ENCODE assay signal across 15 cellular contexts in the genomic region with DNA sequence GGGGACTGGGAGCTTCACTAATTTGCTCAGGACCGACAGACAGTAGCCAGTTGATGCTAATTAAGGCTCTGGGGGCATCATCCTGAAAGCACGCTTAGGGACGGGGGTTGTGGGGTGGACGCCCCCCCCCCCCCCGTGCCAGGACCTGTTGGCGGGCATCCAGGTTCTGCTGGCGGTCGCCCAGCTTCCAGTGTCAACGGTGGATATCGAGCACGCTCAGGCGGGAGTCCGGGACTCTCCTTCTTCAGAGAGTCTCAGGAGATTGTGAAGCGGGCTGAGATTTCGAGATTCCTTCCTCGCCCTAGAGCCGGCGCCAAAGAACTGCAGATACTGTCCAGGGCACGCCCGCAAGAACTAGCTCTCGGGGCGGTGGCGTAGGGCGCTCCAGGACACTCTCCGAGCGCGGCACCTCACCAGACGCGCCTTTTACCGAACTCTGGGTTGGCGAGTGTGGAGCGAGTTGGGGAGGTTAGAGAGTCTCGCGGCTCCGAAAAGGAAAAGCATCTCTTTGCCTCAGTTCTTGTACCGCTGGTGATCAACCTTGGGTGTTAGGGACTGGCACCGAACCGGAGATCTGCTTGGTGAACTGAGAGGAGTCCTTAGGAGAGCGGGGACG. TPM values are rescaled to one million over a fixed set of nuclear protein-coding genes. Genes with fewer than 3 reads are reported as not detected.
DNase-seq lines count a peak whose midpoint lies in the region; ATAC-seq and TF ChIP-seq lines count a peak whose summit lies in the region.
"Had no signal": no experiment of that assay in that cellular context is flagged by ENCODE, and none has a peak within 500 bp of the region (broad histone marks: within the 10 kb centered on the region; RNA-seq: fewer than 3 reads in every experiment).

No MANE protein-coding gene starts in this region.

- H3K9me3 Mint-ChIP-seq in activated T-helper 2 cell treated with anti-CD3 and anti-CD28 coated beads, Interferon-gamma antibody, Interleukin-2, Interleukin-4, amounts not matched to agents 10 μg/mL and 5 μg/mL and 100 μg/mL, durations not matched to agents 14 hours and 24 hours and 36 hours: no peaks in the 10 kb centered on the region
- H3K9me3 Mint-ChIP-seq: CD8-positive, alpha-beta T cell had no signal

- WGBS in mesendoderm (ENCODE audit: extremely low coverage, insufficient coverage, low lambda C conversion rate): no CpG with 5 or more reads among the region's 40 CpGs

- H3K4ac ChIP-seq in mesendoderm (ENCODE audit: low read depth, low read length): no peak overlapping the region

- H3K4me3 ChIP-seq in ACC112 (ENCODE audit: low read depth, low read length) (peak overlapping the region; percentile 27; the same call in 1 of the 2 replicates), mesendoderm (ENCODE audit: low read length) (peak overlapping the region; percentile 17), ascending aorta (no peak overlapping the region)
- H3K4me3 ChIP-seq: thyroid gland had no signal

- H2BK120ac ChIP-seq in mesendoderm (ENCODE audit: low read depth, low read length): no peak overlapping the region

- H3K4me1 ChIP-seq in ACC112 (ENCODE audit: control insufficient read depth, insufficient read depth, low read length, unreplicated experiment): no peaks in the 10 kb centered on the region
- peaks cover 3% of the 10 kb centered on the region for H3K4me1 ChIP-seq in mesendoderm (ENCODE audit: control insufficient read depth, low read depth, low read length)
- peaks cover 0 to 2% of the 10 kb centered on the region in 2 donors for H3K4me1 ChIP-seq in ascending aorta

- peaks cover 16% of the 10 kb centered on the region for H3K4me1 Mint-ChIP-seq in activated T-helper 2 cell treated with anti-CD3 and anti-CD28 coated beads, Interferon-gamma antibody, Interleukin-2, Interleukin-4, amounts not matched to agents 10 μg/mL and 5 μg/mL and 100 μg/mL, durations not matched to agents 14 hours and 24 hours and 36 hours (ENCODE audit: low read depth)

- H3K36me3 ChIP-seq in ACC112 (ENCODE audit: insufficient read depth, low read length) (no peaks in the 10 kb centered on the region), mesendoderm (ENCODE audit: control insufficient read depth, insufficient read depth, low read length) (no peaks in the 10 kb centered on the region), ascending aorta (no peaks in the 10 kb centered on the region)
- H3K36me3 ChIP-seq: thyroid gland had no signal

- peaks cover 85% of the 10 kb centered on the region for H3K27me3 Mint-ChIP-seq in activated T-helper 2 cell treated with anti-CD3 and anti-CD28 coated beads, Interferon-gamma antibody, Interleukin-2, Interleukin-4, amounts not matched to agents 10 μg/mL and 5 μg/mL and 100 μg/mL, durations not matched to agents 14 hours and 24 hours and 36 hours (ENCODE audit: low read depth)

- H4K8ac ChIP-seq in mesendoderm (ENCODE audit: low read depth, low read length): no peak overlapping the region

- ATAC-seq in GM21447 (IDR thresholded peaks at IDR 0.05; ENCODE audit: unreplicated experiment): no peak
- no peak for ATAC-seq in HG03039 (IDR thresholded peaks at IDR 0.05; ENCODE audit: unreplicated experiment)
- ATAC-seq: CD8-positive, alpha-beta T cell had no signal

- intact Hi-C loops in activated T-helper 2 cell treated with anti-CD3 and anti-CD28 coated beads, Interferon-gamma antibody, Interleukin-2, Interleukin-4, amounts not matched to agents 10 μg/mL and 5 μg/mL and 100 μg/mL, durations not matched to agents 14 hours and 24 hours and 36 hours (cut with micrococcal nuclease): loop anchor here (5.0 kb wide), 2 partner anchors 430 to 1830 kb away; partner anchors contain the start of genes CCBE1 and ONECUT2
- intact Hi-C loops in ascending aorta (cut with DNase I): no loop called here

- no peaks in the 10 kb centered on the region for H3K79me1 ChIP-seq in mesendoderm (ENCODE audit: low read length)

- DNase-seq in ELF-1 (ENCODE audit: low read depth, low spot score): peak; percentile 52
- no peak for DNase-seq in activated T-helper 2 cell treated with anti-CD3 and anti-CD28 coated beads, Interferon-gamma antibody, Interleukin-2, Interleukin-4, amounts not matched to agents 10 μg/mL and 5 μg/mL and 100 μg/mL, durations not matched to agents 14 hours and 24 hours and 36 hours (ENCODE audit: low spot score)
- peak; percentile 54 for DNase-seq in mesendoderm
- DNase-seq in pons (ENCODE audit: low spot score): no peak
- no peak for DNase-seq in ascending aorta (ENCODE audit: low spot score in 2 of 2)
- DNase-seq: CD8-positive, alpha-beta T cell; NCI-H1417 treated with DMSO at 0.1 percent for 48 hours had no signal

- H3K18ac ChIP-seq in mesendoderm (ENCODE audit: low read length): no peak overlapping the region

- H2AFZ ChIP-seq in ACC112 (ENCODE audit: low read length, unreplicated experiment): no peak overlapping the region

- no peak for TF ChIP-seq CTCF in ascending aorta (IDR thresholded peaks at IDR 0.05)

- H2BK15ac ChIP-seq in mesendoderm (replicated peaks; ENCODE audit: low read depth): no peak overlapping the region

- H3K23ac ChIP-seq in mesendoderm (ENCODE audit: low read length): no peak overlapping the region

- H3K27me3 ChIP-seq in ACC112 (ENCODE audit: insufficient read depth, low read length) (peaks cover 99% of the 10 kb centered on the region), mesendoderm (ENCODE audit: insufficient read depth, low read length, poor library complexity) (peaks cover 81% of the 10 kb centered on the region), ascending aorta (peaks cover 6% of the 10 kb centered on the region)

- no peak overlapping the region for H4K5ac ChIP-seq in mesendoderm (ENCODE audit: low read length)

- H3K9me3 ChIP-seq in ascending aorta: no peaks in the 10 kb centered on the region
- H3K9me3 ChIP-seq: thyroid gland had no signal

- peak overlapping the region; percentile 73 for H3K56ac ChIP-seq in mesendoderm (ENCODE audit: low read length)

- H3K27ac Mint-ChIP-seq in activated T-helper 2 cell treated with anti-CD3 and anti-CD28 coated beads, Interferon-gamma antibody, Interleukin-2, Interleukin-4, amounts not matched to agents 10 μg/mL and 5 μg/mL and 100 μg/mL, durations not matched to agents 14 hours and 24 hours and 36 hours: no peak overlapping the region
- H3K27ac Mint-ChIP-seq: CD8-positive, alpha-beta T cell had no signal

- H3K79me2 ChIP-seq in ACC112 (ENCODE audit: control insufficient read depth, insufficient read depth, low read length, unreplicated experiment): no peaks in the 10 kb centered on the region
- no peaks in the 10 kb centered on the region for H3K79me2 ChIP-seq in mesendoderm (ENCODE audit: control insufficient read depth, insufficient read depth, low read length)

- H3K4me3 Mint-ChIP-seq in activated T-helper 2 cell treated with anti-CD3 and anti-CD28 coated beads, Interferon-gamma antibody, Interleukin-2, Interleukin-4, amounts not matched to agents 10 μg/mL and 5 μg/mL and 100 μg/mL, durations not matched to agents 14 hours and 24 hours and 36 hours (ENCODE audit: low read depth): peak overlapping the region; percentile 5
- H3K4me3 Mint-ChIP-seq: CD8-positive, alpha-beta T cell had no signal

- H3K9ac ChIP-seq in mesendoderm (ENCODE audit: low read length): peak overlapping the region; percentile 48

- H2AK5ac ChIP-seq in mesendoderm (ENCODE audit: low read length): no peak overlapping the region

- H2BK5ac ChIP-seq in mesendoderm (ENCODE audit: low read length): no peak overlapping the region

- no peaks in the 10 kb centered on the region for H3K36me3 Mint-ChIP-seq in activated T-helper 2 cell treated with anti-CD3 and anti-CD28 coated beads, Interferon-gamma antibody, Interleukin-2, Interleukin-4, amounts not matched to agents 10 μg/mL and 5 μg/mL and 100 μg/mL, durations not matched to agents 14 hours and 24 hours and 36 hours (ENCODE audit: low read depth)
- H3K36me3 Mint-ChIP-seq: CD8-positive, alpha-beta T cell had no signal

- peak overlapping the region; percentile 60 for H3K4me2 ChIP-seq in mesendoderm (ENCODE audit: low read length)

- H3K27ac ChIP-seq in ACC112 (ENCODE audit: low read depth, low read length): no peak overlapping the region
- H3K27ac ChIP-seq in mesendoderm (ENCODE audit: low read depth, low read length): no peak overlapping the region
- no peak overlapping the region for H3K27ac ChIP-seq in ascending aorta
- H3K27ac ChIP-seq: thyroid gland had no signal

RNA-seq across cellular contexts. Expression of gene RAX, which starts 5.6 kb away (rescaled TPM):
- 0.32 TPM in 1 of 2 replicates, not detected in the other for total RNA-seq in activated T-helper 2 cell treated with anti-CD3 and anti-CD28 coated beads, Interferon-gamma antibody, Interleukin-2, Interleukin-4, amounts not matched to agents 10 μg/mL and 5 μg/mL and 100 μg/mL, durations not matched to agents 14 hours and 24 hours and 36 hours
- 0.06 TPM for polyA plus RNA-seq in mesendoderm (2013, experiment 1 of 2)
- 0.04 TPM for polyA plus RNA-seq in mesendoderm (2013, experiment 2 of 2)
- not detected for total RNA-seq in ascending aorta
- total RNA-seq: CD8-positive, alpha-beta T cell; fibroblast of villous mesenchyme; liver; pulmonary artery endothelial cell; thyroid gland had no signal
- polyA plus RNA-seq: liver had no signal

RNA-seq across cellular contexts. Expression of gene GRP, which starts 47.7 kb away (rescaled TPM):
- total RNA-seq in activated T-helper 2 cell treated with anti-CD3 and anti-CD28 coated beads, Interferon-gamma antibody, Interleukin-2, Interleukin-4, amounts not matched to agents 10 μg/mL and 5 μg/mL and 100 μg/mL, durations not matched to agents 14 hours and 24 hours and 36 hours: not detected in 2 replicates
- polyA plus RNA-seq in mesendoderm (2013, experiment 1 of 2): 8.6 TPM
- polyA plus RNA-seq in mesendoderm (2013, experiment 2 of 2): 7.3 TPM
- not detected for total RNA-seq in ascending aorta
- total RNA-seq: CD8-positive, alpha-beta T cell; cerebellum; fibroblast of villous mesenchyme; liver; pulmonary artery endothelial cell had no signal
- polyA plus RNA-seq: liver had no signal

RNA-seq across cellular contexts. Expression of gene CPLX4, which starts 50.8 kb away (rescaled TPM):
- not detected in 2 replicates for total RNA-seq in activated T-helper 2 cell treated with anti-CD3 and anti-CD28 coated beads, Interferon-gamma antibody, Interleukin-2, Interleukin-4, amounts not matched to agents 10 μg/mL and 5 μg/mL and 100 μg/mL, durations not matched to agents 14 hours and 24 hours and 36 hours
- not detected for polyA plus RNA-seq in mesendoderm (2013, experiment 1 of 2)
- not detected for polyA plus RNA-seq in mesendoderm (2013, experiment 2 of 2)
- total RNA-seq in ascending aorta: not detected
- total RNA-seq: CD8-positive, alpha-beta T cell; fibroblast of villous mesenchyme; liver; pulmonary artery endothelial cell; thyroid gland had no signal
- polyA plus RNA-seq: liver had no signal

Comparison
In these comparisons a context has a peak if more than half of its experiments do, and no peak if none do; other contexts are left out.
1. H3K4me3 ChIP-seq: peak in ACC112 (single experiment) and mesendoderm (single experiment); none in ascending aorta (0 of 2).
2. DNase-seq: peak in ELF-1 (single experiment) and mesendoderm (single experiment); none in activated T-helper 2 cell treated with anti-CD3 and anti-CD28 coated beads, Interferon-gamma antibody, Interleukin-2, Interleukin-4, amounts not matched to agents 10 μg/mL and 5 μg/mL and 100 μg/mL, durations not matched to agents 14 hours and 24 hours and 36 hours (single experiment), pons (single experiment) and ascending aorta (0 of 2).